In genomic region chr3:67334588-67334987, GRCh38 we compare ENCODE assay signal across 16 cellular contexts.
DNase-seq lines count a peak whose midpoint lies in the region; ATAC-seq lines count a peak whose summit lies in the region.
"Had no signal": no experiment of that assay in that cellular context is flagged by ENCODE, and none has a peak within 500 bp of the region (broad histone marks: within the 10 kb centered on the region; RNA-seq: fewer than 3 reads in every experiment).

No MANE protein-coding gene starts in this region.

- peaks cover 29% of the 10 kb centered on the region for H3K9me3 Mint-ChIP-seq in T-helper 1 cell treated with Interleukin-12 subunit alpha and Interleukin-12 subunit beta and Interleukin-4 antibody, amounts not matched to agents 30 μg/mL and 1 μg/mL, for 36 hours
- peaks cover 7% of the 10 kb centered on the region for H3K9me3 Mint-ChIP-seq in activated CD8-positive, alpha-beta memory T cell treated with anti-CD3 and anti-CD28 coated beads, Interleukin-2, amount 10 ng/mL, durations not matched to agents 7 days and 5 days (ENCODE audit: low read depth)
- peaks cover 19% of the 10 kb centered on the region for H3K9me3 Mint-ChIP-seq in activated naive CD8-positive, alpha-beta T cell treated with anti-CD3 and anti-CD28 coated beads, Interleukin-2, amount 10 ng/mL, durations not matched to agents 7 days and 5 days
- peaks cover 32% of the 10 kb centered on the region for H3K9me3 Mint-ChIP-seq in activated naive CD8-positive, alpha-beta T cell treated with anti-CD3 and anti-CD28 coated beads for 36 hours

- POLR2A ChIA-PET in activated naive CD8-positive, alpha-beta T cell treated with anti-CD3 and anti-CD28 coated beads, Interleukin-2, amount 10 ng/mL, durations not matched to agents 7 days and 5 days (lab: Charles Lee), result no interaction called here

- intact Hi-C loops in posterior cingulate gyrus (cut with DNase I), result no loop called here

- H3K27me3 Mint-ChIP-seq in T-helper 1 cell treated with Interleukin-12 subunit alpha and Interleukin-12 subunit beta and Interleukin-4 antibody, amounts not matched to agents 30 μg/mL and 1 μg/mL, for 36 hours (ENCODE audit: low read depth), result no peaks in the 10 kb centered on the region
- peaks cover 20% of the 10 kb centered on the region for H3K27me3 Mint-ChIP-seq in activated CD8-positive, alpha-beta memory T cell treated with anti-CD3 and anti-CD28 coated beads, Interleukin-2, amount 10 ng/mL, durations not matched to agents 7 days and 5 days
- no peaks in the 10 kb centered on the region for H3K27me3 Mint-ChIP-seq in activated naive CD8-positive, alpha-beta T cell treated with anti-CD3 and anti-CD28 coated beads, Interleukin-2, amount 10 ng/mL, durations not matched to agents 7 days and 5 days
- peaks cover 3% of the 10 kb centered on the region for H3K27me3 Mint-ChIP-seq in activated naive CD8-positive, alpha-beta T cell treated with anti-CD3 and anti-CD28 coated beads for 36 hours

- CTCF ChIA-PET in activated CD8-positive, alpha-beta memory T cell treated with anti-CD3 and anti-CD28 coated beads, Interleukin-2, amount 10 ng/mL, durations not matched to agents 7 days and 5 days (lab: Charles Lee), result interaction anchor here (1.3 kb wide), 1 partner anchor 362 kb away, joined by 3 read pairs; no protein-coding TSS in a partner anchor

- peak overlapping the region; percentile 6 for H3K4me3 Mint-ChIP-seq in T-helper 1 cell treated with Interleukin-12 subunit alpha and Interleukin-12 subunit beta and Interleukin-4 antibody, amounts not matched to agents 30 μg/mL and 1 μg/mL, for 36 hours
- H3K4me3 Mint-ChIP-seq in activated CD8-positive, alpha-beta memory T cell treated with anti-CD3 and anti-CD28 coated beads, Interleukin-2, amount 10 ng/mL, durations not matched to agents 7 days and 5 days, result no peak overlapping the region
- peak overlapping the region; percentile 20 for H3K4me3 Mint-ChIP-seq in activated naive CD8-positive, alpha-beta T cell treated with anti-CD3 and anti-CD28 coated beads, Interleukin-2, amount 10 ng/mL, durations not matched to agents 7 days and 5 days
- H3K4me3 Mint-ChIP-seq in activated naive CD8-positive, alpha-beta T cell treated with anti-CD3 and anti-CD28 coated beads for 36 hours, result no peak overlapping the region
- H3K4me3 Mint-ChIP-seq: CD14-positive monocyte; CD8-positive, alpha-beta T cell had no signal

- no peak overlapping the region for H3K27ac Mint-ChIP-seq in T-helper 1 cell treated with Interleukin-12 subunit alpha and Interleukin-12 subunit beta and Interleukin-4 antibody, amounts not matched to agents 30 μg/mL and 1 μg/mL, for 36 hours
- no peak overlapping the region for H3K27ac Mint-ChIP-seq in activated CD8-positive, alpha-beta memory T cell treated with anti-CD3 and anti-CD28 coated beads, Interleukin-2, amount 10 ng/mL, durations not matched to agents 7 days and 5 days
- no peak overlapping the region for H3K27ac Mint-ChIP-seq in activated naive CD8-positive, alpha-beta T cell treated with anti-CD3 and anti-CD28 coated beads, Interleukin-2, amount 10 ng/mL, durations not matched to agents 7 days and 5 days
- no peak overlapping the region for H3K27ac Mint-ChIP-seq in activated naive CD8-positive, alpha-beta T cell treated with anti-CD3 and anti-CD28 coated beads for 36 hours
- H3K27ac Mint-ChIP-seq: CD14-positive monocyte; CD8-positive, alpha-beta T cell had no signal

- H3K36me3 Mint-ChIP-seq in T-helper 1 cell treated with Interleukin-12 subunit alpha and Interleukin-12 subunit beta and Interleukin-4 antibody, amounts not matched to agents 30 μg/mL and 1 μg/mL, for 36 hours (ENCODE audit: low read depth), result no peaks in the 10 kb centered on the region
- H3K36me3 Mint-ChIP-seq in activated CD8-positive, alpha-beta memory T cell treated with anti-CD3 and anti-CD28 coated beads, Interleukin-2, amount 10 ng/mL, durations not matched to agents 7 days and 5 days, result peaks cover 5% of the 10 kb centered on the region
- H3K36me3 Mint-ChIP-seq in activated naive CD8-positive, alpha-beta T cell treated with anti-CD3 and anti-CD28 coated beads, Interleukin-2, amount 10 ng/mL, durations not matched to agents 7 days and 5 days, result peaks cover 27% of the 10 kb centered on the region
- H3K36me3 Mint-ChIP-seq in activated naive CD8-positive, alpha-beta T cell treated with anti-CD3 and anti-CD28 coated beads for 36 hours, result peaks cover 26% of the 10 kb centered on the region
- H3K36me3 Mint-ChIP-seq: CD14-positive monocyte had no signal

- ATAC-seq in activated CD8-positive, alpha-beta memory T cell treated with anti-CD3 and anti-CD28 coated beads, Interleukin-2, amount 10 ng/mL, durations not matched to agents 7 days and 5 days, result peak; percentile 33
- ATAC-seq in activated naive CD8-positive, alpha-beta T cell treated with anti-CD3 and anti-CD28 coated beads, Interleukin-2, amount 10 ng/mL, durations not matched to agents 7 days and 5 days (ENCODE audit: low read depth), result no peak
- ATAC-seq: CD8-positive, alpha-beta T cell; HCT116 had no signal

- peaks cover 8% of the 10 kb centered on the region for H3K4me1 Mint-ChIP-seq in T-helper 1 cell treated with Interleukin-12 subunit alpha and Interleukin-12 subunit beta and Interleukin-4 antibody, amounts not matched to agents 30 μg/mL and 1 μg/mL, for 36 hours (ENCODE audit: low read depth)
- H3K4me1 Mint-ChIP-seq in activated CD8-positive, alpha-beta memory T cell treated with anti-CD3 and anti-CD28 coated beads, Interleukin-2, amount 10 ng/mL, durations not matched to agents 7 days and 5 days, result peaks cover 17% of the 10 kb centered on the region
- peaks cover 23% of the 10 kb centered on the region for H3K4me1 Mint-ChIP-seq in activated naive CD8-positive, alpha-beta T cell treated with anti-CD3 and anti-CD28 coated beads, Interleukin-2, amount 10 ng/mL, durations not matched to agents 7 days and 5 days
- H3K4me1 Mint-ChIP-seq in activated naive CD8-positive, alpha-beta T cell treated with anti-CD3 and anti-CD28 coated beads for 36 hours, result peaks cover 18% of the 10 kb centered on the region
- H3K4me1 Mint-ChIP-seq: CD14-positive monocyte had no signal

- DNase-seq in T-helper 1 cell, result no peak
- no peak for DNase-seq in activated CD8-positive, alpha-beta memory T cell treated with anti-CD3 and anti-CD28 coated beads, Interleukin-2, amount 10 ng/mL, durations not matched to agents 7 days and 5 days
- no peak for DNase-seq in activated CD8-positive, alpha-beta memory T cell treated with anti-CD3 and anti-CD28 coated beads for 24 hours
- DNase-seq in activated naive CD8-positive, alpha-beta T cell treated with anti-CD3 and anti-CD28 coated beads, Interleukin-2, amount 10 ng/mL, durations not matched to agents 7 days and 5 days, result no peak
- DNase-seq in activated naive CD8-positive, alpha-beta T cell treated with anti-CD3 and anti-CD28 coated beads for 36 hours, result no peak
- DNase-seq in posterior cingulate gyrus, result no peak
- no peak for DNase-seq in NCI-H69 (lab: John Stamatoyannopoulos, UW)
- DNase-seq: CD8-positive, alpha-beta T cell; COR-L47; DMS153; DMS79 treated with DMSO at 0.1 percent for 48 hours; EL; GM23248 had no signal

Comparison
In these comparisons a context has a peak if more than half of its experiments do, and no peak if none do; other contexts are left out.
1. H3K4me3 Mint-ChIP-seq: peak in T-helper 1 cell treated with Interleukin-12 subunit alpha and Interleukin-12 subunit beta and Interleukin-4 antibody, amounts not matched to agents 30 μg/mL and 1 μg/mL, for 36 hours (single experiment) and activated naive CD8-positive, alpha-beta T cell treated with anti-CD3 and anti-CD28 coated beads, Interleukin-2, amount 10 ng/mL, durations not matched to agents 7 days and 5 days (single experiment); none in activated CD8-positive, alpha-beta memory T cell treated with anti-CD3 and anti-CD28 coated beads, Interleukin-2, amount 10 ng/mL, durations not matched to agents 7 days and 5 days (single experiment) and activated naive CD8-positive, alpha-beta T cell treated with anti-CD3 and anti-CD28 coated beads for 36 hours (single experiment).